In genomic region chr1:243268751-243269460, GRCh38 we compare ENCODE assay signal across 12 cellular contexts. TPM values are rescaled to one million over a fixed set of nuclear protein-coding genes. Genes with fewer than 3 reads are reported as not detected.
DNase-seq lines count a peak whose midpoint lies in the region; ATAC-seq, FAIRE-seq and TF ChIP-seq lines count a peak whose summit lies in the region.
"Had no signal": no experiment of that assay in that cellular context is flagged by ENCODE, and none has a peak within 500 bp of the region (broad histone marks: within the 10 kb centered on the region; RNA-seq: fewer than 3 reads in every experiment).

No MANE protein-coding gene starts in this region.

- CTCF ChIA-PET in PC-9 (lab: Charles Lee) = no interaction called here

- peaks cover 8% of the 10 kb centered on the region; the same call in 1 of the 2 replicates for H3K36me3 ChIP-seq in GM23248 (ENCODE audit: low read depth)
- peaks cover 6% of the 10 kb centered on the region for H3K36me3 ChIP-seq in PC-9 (ENCODE audit: low read depth)
- no peaks in the 10 kb centered on the region for H3K36me3 ChIP-seq in smooth muscle cell (ENCODE audit: low read depth)
- H3K36me3 ChIP-seq in gastroesophageal sphincter = peaks cover 0 to 22% of the 10 kb centered on the region in 2 donors

- H3K9me3 ChIP-seq in GM23248 (ENCODE audit: low read depth) (no peaks in the 10 kb centered on the region), PC-9 (ENCODE audit: insufficient read depth, low read depth) (no peaks in the 10 kb centered on the region), smooth muscle cell (replicated peaks; ENCODE audit: low read depth) (no peaks in the 10 kb centered on the region), gastroesophageal sphincter (no peaks in the 10 kb centered on the region)
- H3K9me3 ChIP-seq: gastrocnemius medialis had no signal

- TF ChIP-seq CTCF in PC-9 (conservative IDR thresholded peaks at IDR 0.05) = no peak
- TF ChIP-seq CTCF in foreskin keratinocyte (conservative IDR thresholded peaks at IDR 0.05) = no peak
- TF ChIP-seq CTCF in smooth muscle cell (IDR thresholded peaks at IDR 0.05; ENCODE audit: borderline replicate concordance, insufficient read depth, poor library complexity, severe bottlenecking) = no peak
- no peak for TF ChIP-seq CTCF in gastroesophageal sphincter (IDR thresholded peaks at IDR 0.05)

- peak; percentile 42 for ATAC-seq in foreskin keratinocyte
- no peak for ATAC-seq in gastroesophageal sphincter
- ATAC-seq: gastrocnemius medialis had no signal

- intact Hi-C loops in PC-9 (cut with micrococcal nuclease; ENCODE audit: unreplicated experiment) = loop anchor here (1.0 kb wide), 1 partner anchor 13 kb away; the partner anchor contains the start of gene SDCCAG8

- WGBS in GM23248 (ENCODE audit: low coverage in 1 of 2, low lambda C conversion rate in 2 of 2, missing lambda C conversion rate in 2 of 2), 2 experiments = 94% methylated on average over 11 to 13 of the region's 13 CpGs
- whole genome bisulfite sequencing in smooth muscle cell (ENCODE audit: low lambda C conversion rate) = 35% methylated on average over 11 of the region's 13 CpGs
- 55 to 90% methylated on average over 2 to 6 of the region's 13 CpGs for WGBS in gastroesophageal sphincter (ENCODE audit: low coverage in 1 of 2), 2 donors

- H3K4me3 ChIP-seq in GM23248 (peak overlapping the region; percentile 3; the same call in 1 of the 2 replicates), PC-9 (peak overlapping the region; percentile 35; the same call in 1 of the 2 replicates), smooth muscle cell (peak overlapping the region; percentile 20), gastroesophageal sphincter (no peak overlapping the region)
- H3K4me3 ChIP-seq: gastrocnemius medialis, SK-N-MC had no signal

- H3K9ac ChIP-seq in GM23248 (no peak overlapping the region), smooth muscle cell (ENCODE audit: low read depth) (peak overlapping the region; percentile 59)

- H3K9me2 ChIP-seq in GM23248 (ENCODE audit: insufficient read depth) (no peaks in the 10 kb centered on the region), PC-9 (ENCODE audit: insufficient read depth) (no peaks in the 10 kb centered on the region)

- FAIRE-seq in H54 (lab: Jason Lieb, UNC) = no peak

- TF ChIP-seq POLR2A in gastroesophageal sphincter (IDR thresholded peaks at IDR 0.05) (no peak), H54 (IDR thresholded peaks at IDR 0.05; ENCODE audit: low read depth, low read length) (no peak)

- in situ Hi-C loops in GM23248 (cut with MboI) = no loop called here

- H3K79me2 ChIP-seq in GM23248 (ENCODE audit: insufficient read depth) = peaks cover 77% of the 10 kb centered on the region
- H3K79me2 ChIP-seq in PC-9 (ENCODE audit: low read depth) = peaks cover 27% of the 10 kb centered on the region; the same call in 1 of the 2 replicates
- H3K79me2 ChIP-seq in smooth muscle cell (ENCODE audit: low read depth) = peaks cover 21% of the 10 kb centered on the region

- peak overlapping the region; percentile 46 for H3K27ac ChIP-seq in GM23248
- H3K27ac ChIP-seq in PC-9 = peak overlapping the region; percentile 88
- H3K27ac ChIP-seq in foreskin keratinocyte = peak overlapping the region; percentile 10
- H3K27ac ChIP-seq in smooth muscle cell (ENCODE audit: low read depth) = peak overlapping the region; percentile 95
- peak overlapping the region in 1 of 4 donors; percentile 17 for H3K27ac ChIP-seq in gastroesophageal sphincter
- H3K27ac ChIP-seq: gastrocnemius medialis, SK-N-MC had no signal

- H2AFZ ChIP-seq in GM23248 (no peak overlapping the region), PC-9 (no peak overlapping the region), smooth muscle cell (ENCODE audit: low read depth) (peak overlapping the region; percentile 5)

- H3K27me3 ChIP-seq in GM23248 (replicated peaks; ENCODE audit: insufficient read depth) (no peaks in the 10 kb centered on the region), PC-9 (ENCODE audit: insufficient read depth, low read depth) (no peaks in the 10 kb centered on the region), foreskin keratinocyte (no peaks in the 10 kb centered on the region), smooth muscle cell (ENCODE audit: low read depth) (no peaks in the 10 kb centered on the region), gastroesophageal sphincter (no peaks in the 10 kb centered on the region)
- H3K27me3 ChIP-seq: gastrocnemius medialis had no signal

- DNase-seq in GM23248 (no peak), PC-9 (no peak), foreskin keratinocyte (no peak), smooth muscle cell (lab: John Stamatoyannopoulos, UW; ENCODE audit: unreplicated experiment) (no peak), SIG-M5 treated with dmso at 0.1 percent for 504 hours (lab: John Stamatoyannopoulos, UW; ENCODE audit: unreplicated experiment) (no peak), hippocampal formation (lab: John Stamatoyannopoulos, UW) (no peak), H54 (ENCODE audit: insufficient read length, low spot score) (no peak)
- DNase-seq: activated effector memory CD4-positive, alpha-beta T cell treated with anti-CD3 and anti-CD28 coated beads, Interleukin-2, amount 50 U/mL, for 16 hours; gastrocnemius medialis; NCI-H1105 had no signal

- no peak for TF ChIP-seq EP300 in gastroesophageal sphincter (IDR thresholded peaks at IDR 0.05)

- H3K4me2 ChIP-seq in GM23248 (ENCODE audit: unreplicated experiment) (peak overlapping the region; percentile 50), PC-9 (peak overlapping the region; percentile 68), smooth muscle cell (peak overlapping the region; percentile 82)

- peaks cover 46% of the 10 kb centered on the region for H3F3A ChIP-seq in GM23248 (ENCODE audit: insufficient read depth)
- H3F3A ChIP-seq in PC-9 (ENCODE audit: insufficient read depth, low read depth) = peaks cover 29% of the 10 kb centered on the region
- H3F3A ChIP-seq in smooth muscle cell (ENCODE audit: low read depth) = peaks cover 54% of the 10 kb centered on the region

- H4K20me1 ChIP-seq in GM23248 (ENCODE audit: insufficient read depth) (no peaks in the 10 kb centered on the region), PC-9 (ENCODE audit: insufficient read depth) (no peaks in the 10 kb centered on the region), smooth muscle cell (ENCODE audit: low read depth) (no peaks in the 10 kb centered on the region)

- POLR2A ChIA-PET in PC-9 (lab: Charles Lee; ENCODE audit: unreplicated experiment) = no interaction called here

- no TSS peak for BruUV-seq in PC-9 (replicated peaks; lab: Mats Ljungman, UMichigan)

- H3K4me1 ChIP-seq in GM23248 (ENCODE audit: insufficient read depth) = peaks cover 67% of the 10 kb centered on the region
- H3K4me1 ChIP-seq in PC-9 (replicated peaks; ENCODE audit: insufficient read depth) = peaks cover 36% of the 10 kb centered on the region
- peaks cover 28% of the 10 kb centered on the region for H3K4me1 ChIP-seq in foreskin keratinocyte
- H3K4me1 ChIP-seq in smooth muscle cell (ENCODE audit: low read depth) = peaks cover 51% of the 10 kb centered on the region
- peaks cover 0 to 51% (median 0%) of the 10 kb centered on the region in 3 donors for H3K4me1 ChIP-seq in gastroesophageal sphincter

RNA-seq across cellular contexts. Expression of gene SDCCAG8, which starts 13.1 kb away (rescaled TPM):
- 29.4 and 69.4 TPM in 2 replicates for total RNA-seq in GM23248 (2014; rRNA removed; shearing (Covaris generic))
- polyA plus RNA-seq in GM23248 (2016; fragmentation: Nextera tagmentation; extraction: Ambion mirVana) (41.9 and 45.3 TPM in 2 replicates), foreskin keratinocyte (46.1 and 56.6 TPM in 2 replicates), smooth muscle cell (30.9 and 33.0 TPM in 2 replicates)
- total RNA-seq in PC-9 (2021) (20.7 and 22.7 TPM in 2 replicates), foreskin keratinocyte (38.8 and 46.4 TPM in 2 replicates), smooth muscle cell (32.5 and 33.4 TPM in 2 replicates), gastroesophageal sphincter (10 to 100 TPM; 30.2 to 46.4 (median 36.7) TPM)

RNA-seq across cellular contexts. Expression of gene CEP170, which starts 13.8 kb away (rescaled TPM):
- total RNA-seq in GM23248 (2014; rRNA removed; shearing (Covaris generic)) = 81.0 and 89.8 TPM in 2 replicates
- polyA plus RNA-seq in GM23248 (2016; fragmentation: Nextera tagmentation; extraction: Ambion mirVana) = 55.4 and 56.7 TPM in 2 replicates
- 40.8 and 44.6 TPM in 2 replicates for total RNA-seq in PC-9 (2021)
- total RNA-seq in foreskin keratinocyte = 49.3 and 59.3 TPM in 2 replicates
- polyA plus RNA-seq in foreskin keratinocyte = 11.6 and 12.0 TPM in 2 replicates
- total RNA-seq in smooth muscle cell = 145 and 175 TPM in 2 replicates
- polyA plus RNA-seq in smooth muscle cell = 50.3 and 76.0 TPM in 2 replicates
- 10 to 100 TPM; 33.1 to 53.5 (median 41.6) TPM for total RNA-seq in gastroesophageal sphincter

Comparison
In these comparisons a context has a peak if more than half of its experiments do, and no peak if none do; other contexts are left out.
1. H3K4me3 ChIP-seq: peak in GM23248 (single experiment), PC-9 (single experiment) and smooth muscle cell (single experiment); none in gastroesophageal sphincter (0 of 2).
2. Peak in every context shown above with its lines, with median percentiles within 50 percentile points of each other: H3K4me2 ChIP-seq.